Comparison of ENCODE assay signal across 29 cellular contexts in genomic region chr7:36088553-36088952, GRCh38.
"Had no signal": no experiment of that assay in that cellular context is flagged by ENCODE, and none has a peak within 500 bp of the region (broad histone marks: within the 10 kb centered on the region; RNA-seq: fewer than 3 reads in every experiment).

No MANE protein-coding gene starts in this region.

- DNase-seq: activated CD4-positive, alpha-beta memory T cell treated with anti-CD3 and anti-CD28 coated beads, Interleukin-2, amount 10 ng/mL, durations not matched to agents 7 days and 5 days; activated CD4-positive, alpha-beta T cell treated with anti-CD3 and anti-CD28 coated beads for 1 hour; activated CD4-positive, alpha-beta T cell treated with anti-CD3 and anti-CD28 coated beads, Interleukin-2, amount 10 ng/mL, durations not matched to agents 7 days and 5 days; activated CD8-positive, alpha-beta memory T cell treated with anti-CD3 and anti-CD28 coated beads, Interleukin-2, amount 50 U/mL, for 48 hours; activated T-cell treated with anti-CD3 and anti-CD28 coated beads, Interleukin-2, amount 50 U/mL, for 24 hours; effector CD8-positive, alpha-beta T cell; erythroblast; gastrocnemius medialis; glutamatergic neuron; islet precursor cell; mammary epithelial cell; naive thymus-derived CD4-positive, alpha-beta T cell; ovary; right lobe of liver; small intestine; stimulated activated CD4-positive, alpha-beta T cell treated with anti-CD3 and anti-CD28 coated beads, Interleukin-1b, Interleukin-23, amount 100 ng/mL, for 48 hours; stimulated activated naive CD4-positive, alpha-beta T cell; SW 1271; T-helper 9 cell had no signal

- H3K36me3 ChIP-seq: breast epithelium, gastrocnemius medialis, ovary, right lobe of liver, suprapubic skin, tibial artery had no signal

- H3K4me1 Mint-ChIP-seq: activated CD4-positive, alpha-beta memory T cell treated with anti-CD3 and anti-CD28 coated beads, Interleukin-2, amount 10 ng/mL, durations not matched to agents 7 days and 5 days; activated CD4-positive, alpha-beta T cell treated with anti-CD3 and anti-CD28 coated beads, Interleukin-2, amount 10 ng/mL, durations not matched to agents 7 days and 5 days; activated naive CD4-positive, alpha-beta T cell treated with anti-CD3 and anti-CD28 coated beads, Interleukin-2, amount 50 U/mL, for 24 hours had no signal

- H3K9me3 Mint-ChIP-seq: activated CD4-positive, alpha-beta memory T cell treated with anti-CD3 and anti-CD28 coated beads, Interleukin-2, amount 10 ng/mL, durations not matched to agents 7 days and 5 days; activated naive CD4-positive, alpha-beta T cell treated with anti-CD3 and anti-CD28 coated beads, Interleukin-2, amount 50 U/mL, for 24 hours; activated T-cell treated with anti-CD3 and anti-CD28 coated beads, Interleukin-2, amount 50 U/mL, for 24 hours had no signal

- H3K27me3 Mint-ChIP-seq: activated CD4-positive, alpha-beta memory T cell treated with anti-CD3 and anti-CD28 coated beads, Interleukin-2, amount 10 ng/mL, durations not matched to agents 7 days and 5 days; activated naive CD4-positive, alpha-beta T cell treated with anti-CD3 and anti-CD28 coated beads, Interleukin-2, amount 50 U/mL, for 24 hours; activated T-cell treated with anti-CD3 and anti-CD28 coated beads, Interleukin-2, amount 50 U/mL, for 24 hours had no signal

- H3K27ac Mint-ChIP-seq: activated CD4-positive, alpha-beta memory T cell treated with anti-CD3 and anti-CD28 coated beads, Interleukin-2, amount 10 ng/mL, durations not matched to agents 7 days and 5 days; activated CD4-positive, alpha-beta T cell treated with anti-CD3 and anti-CD28 coated beads, Interleukin-2, amount 10 ng/mL, durations not matched to agents 7 days and 5 days; activated naive CD4-positive, alpha-beta T cell treated with anti-CD3 and anti-CD28 coated beads, Interleukin-2, amount 50 U/mL, for 24 hours; activated T-cell treated with anti-CD3 and anti-CD28 coated beads, Interleukin-2, amount 50 U/mL, for 24 hours; activated T-helper 2 cell treated with anti-CD3 and anti-CD28 coated beads, Interferon-gamma antibody, Interleukin-2, Interleukin-4, amounts not matched to agents 10 μg/mL and 5 μg/mL and 100 μg/mL, durations not matched to agents 14 hours and 24 hours and 36 hours; naive thymus-derived CD4-positive, alpha-beta T cell; progenitor cell of endocrine pancreas; T-helper 1 cell treated with Interleukin-12 subunit alpha and Interleukin-12 subunit beta and Interleukin-4 antibody, amounts not matched to agents 30 μg/mL and 1 μg/mL, for 36 hours; WTC11 had no signal

- H3K4me3 Mint-ChIP-seq: activated CD4-positive, alpha-beta memory T cell treated with anti-CD3 and anti-CD28 coated beads, Interleukin-2, amount 10 ng/mL, durations not matched to agents 7 days and 5 days; activated CD4-positive, alpha-beta T cell treated with anti-CD3 and anti-CD28 coated beads, Interleukin-2, amount 10 ng/mL, durations not matched to agents 7 days and 5 days; activated naive CD4-positive, alpha-beta T cell treated with anti-CD3 and anti-CD28 coated beads, Interleukin-2, amount 50 U/mL, for 24 hours; activated T-cell treated with anti-CD3 and anti-CD28 coated beads, Interleukin-2, amount 50 U/mL, for 24 hours; naive thymus-derived CD4-positive, alpha-beta T cell; T-helper 1 cell treated with Interleukin-12 subunit alpha and Interleukin-12 subunit beta and Interleukin-4 antibody, amounts not matched to agents 30 μg/mL and 1 μg/mL, for 36 hours; WTC11 had no signal

- H3K27me3 ChIP-seq: breast epithelium, gastrocnemius medialis, hepatocyte, ovary, right lobe of liver, suprapubic skin, tibial artery had no signal

- H3K27ac ChIP-seq: breast epithelium, gastrocnemius medialis, hepatocyte, ovary, right lobe of liver, suprapubic skin, tibial artery had no signal

- FAIRE-seq: colon, small intestine had no signal

- H3K4me3 ChIP-seq: breast epithelium, gastrocnemius medialis, hepatocyte, ovary, right lobe of liver, suprapubic skin, tibial artery had no signal

- ATAC-seq: gastrocnemius medialis; naive thymus-derived CD4-positive, alpha-beta T cell; right lobe of liver; WTC11 had no signal

- H3K9me3 ChIP-seq: breast epithelium, gastrocnemius medialis, ovary, right lobe of liver, suprapubic skin, tibial artery had no signal

- H3K4me1 ChIP-seq: breast epithelium, right lobe of liver had no signal
